In the genomic region with DNA sequence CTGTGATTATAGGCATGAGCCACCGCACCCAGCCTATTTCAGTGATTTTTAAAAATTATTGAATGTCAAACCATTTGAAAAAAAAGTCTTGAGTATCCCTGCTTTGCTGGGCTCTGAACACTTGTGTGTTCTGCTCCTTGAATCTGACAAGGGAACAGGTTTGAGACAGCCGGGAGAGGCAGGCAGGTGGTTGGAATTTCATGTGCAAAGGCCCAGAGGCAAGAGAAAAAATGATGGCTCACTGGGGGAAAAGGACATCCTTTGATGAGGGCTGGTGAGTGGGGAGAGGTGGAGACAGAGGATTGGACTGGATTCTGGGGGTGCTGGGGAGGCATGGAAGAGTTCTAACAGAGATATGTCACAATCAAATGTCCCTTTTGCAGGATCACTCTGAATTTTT, we compare ENCODE assay signal across 18 cellular contexts. TPM values are rescaled to one million over a fixed set of nuclear protein-coding genes. Genes with fewer than 3 reads are reported as not detected.
DNase-seq lines count a peak whose midpoint lies in the region; ATAC-seq and TF ChIP-seq lines count a peak whose summit lies in the region.
"Had no signal": no experiment of that assay in that cellular context is flagged by ENCODE, and none has a peak within 500 bp of the region (broad histone marks: within the 10 kb centered on the region; RNA-seq: fewer than 3 reads in every experiment).

No MANE protein-coding gene starts in this region.

- POLR2A ChIA-PET in WTC11 (lab: Charles Lee) = no interaction called here

- TF ChIP-seq CTCF in WTC11 (IDR thresholded peaks at IDR 0.05) (no peak), gastrocnemius medialis (IDR thresholded peaks at IDR 0.05 in 4 of 5, conservative IDR thresholded peaks at IDR 0.05 in 1 of 5) (no peak), progenitor cell of endocrine pancreas (IDR thresholded peaks at IDR 0.05; ENCODE audit: unreplicated experiment) (no peak)

- no peaks in the 10 kb centered on the region for H3K36me3 Mint-ChIP-seq in CD4-positive, CD25-positive, alpha-beta regulatory T cell
- H3K36me3 Mint-ChIP-seq in WTC11 = no peaks in the 10 kb centered on the region
- no peaks in the 10 kb centered on the region for H3K36me3 Mint-ChIP-seq in T-helper 17 cell (ENCODE audit: low read depth)
- no peaks in the 10 kb centered on the region for H3K36me3 Mint-ChIP-seq in progenitor cell of endocrine pancreas (ENCODE audit: insufficient read depth)
- H3K36me3 Mint-ChIP-seq: immature natural killer cell had no signal

- intact Hi-C loops in gastrocnemius medialis (cut with DNase I; ENCODE audit: low total_unique reads) = no loop called here

- peaks cover 0 to 2% (median 0%) of the 10 kb centered on the region in 7 donors for H3K9me3 Mint-ChIP-seq in CD4-positive, CD25-positive, alpha-beta regulatory T cell
- H3K9me3 Mint-ChIP-seq in WTC11 (peaks cover 6% of the 10 kb centered on the region; the same call in 1 of the 2 replicates), progenitor cell of endocrine pancreas (ENCODE audit: low read depth) (no peaks in the 10 kb centered on the region)
- H3K9me3 Mint-ChIP-seq: activated CD4-positive, alpha-beta memory T cell treated with anti-CD3 and anti-CD28 coated beads, Interleukin-2, amount 10 ng/mL, durations not matched to agents 7 days and 5 days; activated T-helper 1 cell treated with anti-CD3 and anti-CD28 coated beads, Interleukin-12 subunit alpha, Interleukin-12 subunit beta, Interleukin-2, Interleukin-4 antibody, amounts not matched to agents 30 ng/mL and 10 ng/mL and 1 ng/mL, durations not matched to agents 14 hours and 24 hours and 36 hours had no signal

- H3K36me3 ChIP-seq in CD4-positive, CD25-positive, alpha-beta regulatory T cell (ENCODE audit: control insufficient read depth, insufficient read depth, low read length) = no peaks in the 10 kb centered on the region
- no peaks in the 10 kb centered on the region for H3K36me3 ChIP-seq in gastrocnemius medialis

- no peaks in the 10 kb centered on the region for H3K9me3 ChIP-seq in CD4-positive, CD25-positive, alpha-beta regulatory T cell (ENCODE audit: control insufficient read depth in 2 of 2, low read length in 2 of 2)
- no peaks in the 10 kb centered on the region for H3K9me3 ChIP-seq in gastrocnemius medialis
- H3K9me3 ChIP-seq in T-helper 17 cell (ENCODE audit: control insufficient read depth, low read length, poor library complexity, severe bottlenecking) = no peaks in the 10 kb centered on the region

- in situ Hi-C loops in gastrocnemius medialis (cut with MboI; ENCODE audit: low sequenced_read_pairs in 4 of 4) = loop anchor here in 2 of 4 donors (25.0 kb wide), 1 partner anchor 91 kb away; no protein-coding TSS in a partner anchor

- no peaks in the 10 kb centered on the region for H3K27me3 ChIP-seq in CD4-positive, CD25-positive, alpha-beta regulatory T cell (ENCODE audit: control insufficient read depth, insufficient read depth, low read length)
- no peaks in the 10 kb centered on the region for H3K27me3 ChIP-seq in layer of hippocampus (ENCODE audit: control insufficient read depth, insufficient read depth, low read length)
- no peaks in the 10 kb centered on the region for H3K27me3 ChIP-seq in gastrocnemius medialis

- no peaks in the 10 kb centered on the region for H3K4me1 ChIP-seq in CD4-positive, CD25-positive, alpha-beta regulatory T cell (ENCODE audit: control insufficient read depth, insufficient read depth, low read length, poor library complexity, severe bottlenecking)
- peaks cover 17 to 22% of the 10 kb centered on the region in 2 donors for H3K4me1 ChIP-seq in gastrocnemius medialis

- CTCF ChIA-PET in WTC11 (lab: Charles Lee) = interaction anchor here (1.4 kb wide), 1 partner anchor 16 kb away, joined by 3 read pairs; no protein-coding TSS in a partner anchor

- TF ChIP-seq POLR2A in gastrocnemius medialis (IDR thresholded peaks at IDR 0.05) = no peak

- DNase-seq in CD4-positive, CD25-positive, alpha-beta regulatory T cell = no peak
- DNase-seq in WTC11 (ENCODE audit: low spot score) (no peak), gastrocnemius medialis (no peak), D341Med (ENCODE audit: low spot score) (no peak), middle frontal gyrus (ENCODE audit: extremely low spot score, low spot score) (no peak), T-helper 17 cell (no peak), progenitor cell of endocrine pancreas (ENCODE audit: low spot score, unreplicated experiment) (no peak)
- DNase-seq: activated CD4-positive, alpha-beta memory T cell treated with anti-CD3 and anti-CD28 coated beads, Interleukin-2, amount 10 ng/mL, durations not matched to agents 7 days and 5 days; immature natural killer cell; mesendoderm; NCI-H2171; nucleus accumbens; RPMI8226; SW 1271 had no signal

- H3K27ac Mint-ChIP-seq in CD4-positive, CD25-positive, alpha-beta regulatory T cell = peak overlapping the region in 2 of 3 donors; percentile 21 to 63
- H3K27ac Mint-ChIP-seq in WTC11 = peak overlapping the region; percentile 69
- no peak overlapping the region for H3K27ac Mint-ChIP-seq in T-helper 17 cell
- no peak overlapping the region for H3K27ac Mint-ChIP-seq in progenitor cell of endocrine pancreas
- H3K27ac Mint-ChIP-seq: activated CD4-positive, alpha-beta memory T cell treated with anti-CD3 and anti-CD28 coated beads, Interleukin-2, amount 10 ng/mL, durations not matched to agents 7 days and 5 days; activated T-helper 1 cell treated with anti-CD3 and anti-CD28 coated beads, Interleukin-12 subunit alpha, Interleukin-12 subunit beta, Interleukin-2, Interleukin-4 antibody, amounts not matched to agents 30 ng/mL and 10 ng/mL and 1 ng/mL, durations not matched to agents 14 hours and 24 hours and 36 hours had no signal

- H3K4me3 ChIP-seq in CD4-positive, CD25-positive, alpha-beta regulatory T cell (ENCODE audit: low read depth, low read length) = no peak overlapping the region
- no peak overlapping the region for H3K4me3 ChIP-seq in gastrocnemius medialis
- H3K4me3 ChIP-seq: GM12878 had no signal

- H3K4me1 Mint-ChIP-seq in CD4-positive, CD25-positive, alpha-beta regulatory T cell = peaks cover 0 to 2% (median 0%) of the 10 kb centered on the region in 4 donors
- peaks cover 25% of the 10 kb centered on the region for H3K4me1 Mint-ChIP-seq in WTC11
- no peaks in the 10 kb centered on the region for H3K4me1 Mint-ChIP-seq in T-helper 17 cell
- H3K4me1 Mint-ChIP-seq in progenitor cell of endocrine pancreas (ENCODE audit: low read depth) = peaks cover 12% of the 10 kb centered on the region
- H3K4me1 Mint-ChIP-seq: activated CD4-positive, alpha-beta memory T cell treated with anti-CD3 and anti-CD28 coated beads, Interleukin-2, amount 10 ng/mL, durations not matched to agents 7 days and 5 days had no signal

- peak overlapping the region in 1 of 4 donors; percentile 79 for H3K4me3 Mint-ChIP-seq in CD4-positive, CD25-positive, alpha-beta regulatory T cell
- no peak overlapping the region for H3K4me3 Mint-ChIP-seq in WTC11
- H3K4me3 Mint-ChIP-seq in T-helper 17 cell = no peak overlapping the region
- no peak overlapping the region for H3K4me3 Mint-ChIP-seq in progenitor cell of endocrine pancreas (ENCODE audit: low read depth)
- H3K4me3 Mint-ChIP-seq: activated CD4-positive, alpha-beta memory T cell treated with anti-CD3 and anti-CD28 coated beads, Interleukin-2, amount 10 ng/mL, durations not matched to agents 7 days and 5 days; activated T-helper 1 cell treated with anti-CD3 and anti-CD28 coated beads, Interleukin-12 subunit alpha, Interleukin-12 subunit beta, Interleukin-2, Interleukin-4 antibody, amounts not matched to agents 30 ng/mL and 10 ng/mL and 1 ng/mL, durations not matched to agents 14 hours and 24 hours and 36 hours; immature natural killer cell had no signal

- no peak overlapping the region for H3K27ac ChIP-seq in CD4-positive, CD25-positive, alpha-beta regulatory T cell (ENCODE audit: insufficient read depth, low read length, poor library complexity, severe bottlenecking)
- H3K27ac ChIP-seq in layer of hippocampus (ENCODE audit: low read depth, low read length) (peak overlapping the region; percentile 19), gastrocnemius medialis (peak overlapping the region in 3 of 4 donors; percentile 78 to 86 (median 83))
- H3K27ac ChIP-seq: VCaP had no signal

- ATAC-seq in CD4-positive, CD25-positive, alpha-beta regulatory T cell (ENCODE audit: low read depth in 2 of 2) = no peak
- no peak for ATAC-seq in WTC11
- ATAC-seq in gastrocnemius medialis = no peak
- no peak for ATAC-seq in T-helper 17 cell
- ATAC-seq: GM12878 had no signal

- no peaks in the 10 kb centered on the region for H3K27me3 Mint-ChIP-seq in CD4-positive, CD25-positive, alpha-beta regulatory T cell
- H3K27me3 Mint-ChIP-seq in WTC11 (ENCODE audit: low read depth) (no peaks in the 10 kb centered on the region), T-helper 17 cell (peaks cover 6% of the 10 kb centered on the region), progenitor cell of endocrine pancreas (no peaks in the 10 kb centered on the region)
- H3K27me3 Mint-ChIP-seq: activated CD4-positive, alpha-beta memory T cell treated with anti-CD3 and anti-CD28 coated beads, Interleukin-2, amount 10 ng/mL, durations not matched to agents 7 days and 5 days had no signal

TF ChIP-seq in WTC11, 78 proteins besides CTCF, POLR2A, EP300 and RAD21:
- TF ChIP-seq, protein P1, sequence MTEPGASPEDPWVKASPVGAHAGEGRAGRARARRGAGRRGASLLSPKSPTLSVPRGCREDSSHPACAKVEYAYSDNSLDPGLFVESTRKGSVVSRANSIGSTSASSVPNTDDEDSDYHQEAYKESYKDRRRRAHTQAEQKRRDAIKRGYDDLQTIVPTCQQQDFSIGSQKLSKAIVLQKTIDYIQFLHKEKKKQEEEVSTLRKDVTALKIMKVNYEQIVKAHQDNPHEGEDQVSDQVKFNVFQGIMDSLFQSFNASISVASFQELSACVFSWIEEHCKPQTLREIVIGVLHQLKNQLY (CRISPR knock-in tag; IDR thresholded peaks at IDR 0.05) = no peak

RNA-seq across cellular contexts. Expression of a gene that starts 13.1 kb away (rescaled TPM):
- 175 TPM for total RNA-seq in CD4-positive, CD25-positive, alpha-beta regulatory T cell
- 10 to 100 TPM; 55.3 to 85.3 (median 61.8) TPM for polyA plus RNA-seq in CD4-positive, CD25-positive, alpha-beta regulatory T cell
- total RNA-seq in WTC11 (2021) = 90.1 to 104 TPM (median 92.8 TPM) in 3 replicates
- total RNA-seq in gastrocnemius medialis = 10 to 100 TPM; 10.6 to 16.7 (median 13.3) TPM
- total RNA-seq in T-helper 17 cell = 100 to 1,000 TPM; 124 to 144 TPM
- 74.6 and 76.9 TPM in 2 replicates for total RNA-seq in progenitor cell of endocrine pancreas

Comparison
In these comparisons a context has a peak if more than half of its experiments do, and no peak if none do; other contexts are left out.
1. H3K27ac Mint-ChIP-seq: peak in CD4-positive, CD25-positive, alpha-beta regulatory T cell (2 of 3) and WTC11 (single experiment); none in T-helper 17 cell (single experiment) and progenitor cell of endocrine pancreas (single experiment).